In the genomic region with DNA sequence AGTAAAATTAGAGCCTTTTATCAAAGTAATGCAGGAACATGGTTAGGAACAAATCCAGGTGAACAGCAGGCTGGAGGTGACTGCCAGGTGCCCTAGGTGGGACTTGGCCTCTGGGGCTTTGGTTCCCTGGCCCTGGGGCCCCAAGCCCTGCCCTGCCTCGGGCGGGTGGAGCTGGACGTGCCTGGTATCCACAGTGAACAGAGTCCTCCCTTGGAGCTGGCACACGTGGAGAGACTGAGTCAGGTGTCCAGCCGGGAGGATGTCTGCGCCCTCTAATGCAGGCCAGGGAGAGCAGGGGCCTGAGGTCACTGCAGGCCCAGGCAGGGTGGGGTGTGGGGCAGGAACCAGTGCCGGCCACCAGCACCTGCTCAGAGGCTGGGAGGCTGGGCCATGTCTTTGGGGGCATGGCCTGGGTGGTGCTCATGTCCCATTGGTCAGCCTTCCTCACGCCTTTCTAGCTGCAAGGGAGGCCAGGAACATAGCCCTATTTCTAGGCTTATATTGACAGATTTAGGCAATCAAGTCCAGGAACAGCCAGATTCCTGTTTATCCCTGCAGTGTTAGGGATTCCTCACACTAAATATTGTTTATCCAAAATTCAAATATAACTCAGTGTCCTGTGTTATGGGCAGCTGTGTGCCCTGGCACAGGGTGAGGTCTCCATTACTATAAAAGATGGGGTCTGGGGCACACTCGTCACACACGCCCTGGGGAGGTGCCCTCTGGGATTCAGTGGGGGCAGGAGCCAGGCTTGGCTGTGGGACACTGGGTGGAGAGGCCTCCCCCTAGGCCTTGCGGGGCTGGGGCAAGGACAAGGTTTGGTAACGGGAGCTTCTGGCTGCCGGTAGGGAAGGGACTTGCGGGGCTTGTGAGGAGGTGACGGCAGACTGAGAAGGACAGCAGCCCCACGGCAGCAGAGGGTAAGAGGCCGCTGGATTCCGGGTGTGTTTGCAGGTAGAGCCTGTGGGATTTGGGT, we compare ENCODE assay signal across 14 cellular contexts.
"Had no signal": no experiment of that assay in that cellular context is flagged by ENCODE, and none has a peak within 500 bp of the region (broad histone marks: within the 10 kb centered on the region; RNA-seq: fewer than 3 reads in every experiment).

No MANE protein-coding gene starts in this region.

- H3K9me3 ChIP-seq: breast epithelium had no signal

- DNase-seq: activated CD4-positive, alpha-beta T cell treated with anti-CD3 and anti-CD28 coated beads for 36 hours; activated naive CD4-positive, alpha-beta T cell treated with anti-CD3 and anti-CD28 coated beads for 36 hours; activated naive CD8-positive, alpha-beta T cell treated with anti-CD3 and anti-CD28 coated beads, Interleukin-2, amount 50 U/mL, for 24 hours; activated T-cell treated with anti-CD3 and anti-CD28 coated beads for 4 hours; naive B cell; stimulated activated CD4-positive, alpha-beta T cell treated with anti-CD3 and anti-CD28 coated beads, Interleukin-4, amount 100 ng/mL, for 24 hours; stimulated activated naive CD4-positive, alpha-beta T cell treated with Interleukin-2 at 50 U/mL for 16 hours; substantia nigra had no signal

- H3K4me3 Mint-ChIP-seq: activated CD4-positive, alpha-beta T cell treated with anti-CD3 and anti-CD28 coated beads for 36 hours; activated naive CD4-positive, alpha-beta T cell treated with anti-CD3 and anti-CD28 coated beads for 36 hours; activated naive CD8-positive, alpha-beta T cell treated with anti-CD3 and anti-CD28 coated beads, Interleukin-2, amount 50 U/mL, for 24 hours; T-helper 1 cell treated with Interleukin-12 subunit alpha and Interleukin-12 subunit beta and Interleukin-4 antibody, amounts not matched to agents 30 μg/mL and 1 μg/mL, for 36 hours had no signal

- H3K4me3 ChIP-seq: breast epithelium, skin epidermis, tibial nerve had no signal

- H3K27ac ChIP-seq: breast epithelium, skin epidermis, tibial nerve had no signal

- H3K9me3 Mint-ChIP-seq: activated naive CD4-positive, alpha-beta T cell treated with anti-CD3 and anti-CD28 coated beads for 36 hours; activated naive CD8-positive, alpha-beta T cell treated with anti-CD3 and anti-CD28 coated beads, Interleukin-2, amount 50 U/mL, for 24 hours; T-helper 1 cell treated with Interleukin-12 subunit alpha and Interleukin-12 subunit beta and Interleukin-4 antibody, amounts not matched to agents 30 μg/mL and 1 μg/mL, for 36 hours had no signal

- H3K27ac Mint-ChIP-seq: activated CD4-positive, alpha-beta T cell treated with anti-CD3 and anti-CD28 coated beads for 36 hours; activated naive CD4-positive, alpha-beta T cell treated with anti-CD3 and anti-CD28 coated beads for 36 hours; activated naive CD8-positive, alpha-beta T cell treated with anti-CD3 and anti-CD28 coated beads, Interleukin-2, amount 50 U/mL, for 24 hours; naive B cell; T-helper 1 cell treated with Interleukin-12 subunit alpha and Interleukin-12 subunit beta and Interleukin-4 antibody, amounts not matched to agents 30 μg/mL and 1 μg/mL, for 36 hours had no signal

- H3K36me3 ChIP-seq: breast epithelium had no signal

- H3K4me1 Mint-ChIP-seq: activated CD4-positive, alpha-beta T cell treated with anti-CD3 and anti-CD28 coated beads for 36 hours had no signal

- FAIRE-seq: frontal cortex, islet of Langerhans had no signal
